Comparison of ENCODE assay signal across 18 cellular contexts in genomic region chrX:150896632-150897031, GRCh38.
"Had no signal": no experiment of that assay in that cellular context is flagged by ENCODE, and none has a peak within 500 bp of the region (broad histone marks: within the 10 kb centered on the region; RNA-seq: fewer than 3 reads in every experiment).

No MANE protein-coding gene starts in this region.

- ATAC-seq: left cardiac atrium, lower lobe of right lung, upper lobe of right lung had no signal

- H3K27ac Mint-ChIP-seq: progenitor cell of endocrine pancreas had no signal

- H3K4me1 ChIP-seq: lower lobe of right lung, testis, upper lobe of right lung had no signal

- H3K27ac ChIP-seq: brain microvascular endothelial cell, esophagus muscularis mucosa, lower lobe of right lung, sigmoid colon, testis, upper lobe of right lung had no signal

- H3K9me3 Mint-ChIP-seq: immature natural killer cell had no signal

- DNase-seq: activated CD4-positive, alpha-beta T cell treated with anti-CD3 and anti-CD28 coated beads, Interleukin-2, amount 50 U/mL, for 4 hours; activated CD4-positive, CD25-positive, alpha-beta regulatory T cell treated with anti-CD3 and anti-CD28 coated beads, Interleukin-2, amount 50 U/mL, for 72 hours; activated naive CD4-positive, alpha-beta T cell treated with anti-CD3 and anti-CD28 coated beads, Interleukin-2, amount 50 U/mL, for 16 hours; amygdala; brain microvascular endothelial cell; dorsolateral prefrontal cortex; immature natural killer cell; left cardiac atrium; lower lobe of right lung; midbrain; occipital lobe; sigmoid colon; stimulated activated CD4-positive, alpha-beta T cell treated with anti-CD3 and anti-CD28 coated beads, Interleukin-12 subunit alpha, Interleukin-12 subunit beta, amount 100 ng/mL, for 4 hours; stimulated activated naive CD4-positive, alpha-beta T cell treated with Interleukin-2 at 50 U/mL for 16 hours; testis; upper lobe of right lung had no signal

- H3K36me3 Mint-ChIP-seq: immature natural killer cell had no signal

- H3K4me3 ChIP-seq: lower lobe of right lung, sigmoid colon, testis, upper lobe of right lung had no signal

- H3K36me3 ChIP-seq: brain microvascular endothelial cell, esophagus muscularis mucosa, lower lobe of right lung, sigmoid colon, upper lobe of right lung had no signal

- H3K9me3 ChIP-seq: esophagus muscularis mucosa, lower lobe of right lung, sigmoid colon, testis, upper lobe of right lung had no signal
